In the genomic region with DNA sequence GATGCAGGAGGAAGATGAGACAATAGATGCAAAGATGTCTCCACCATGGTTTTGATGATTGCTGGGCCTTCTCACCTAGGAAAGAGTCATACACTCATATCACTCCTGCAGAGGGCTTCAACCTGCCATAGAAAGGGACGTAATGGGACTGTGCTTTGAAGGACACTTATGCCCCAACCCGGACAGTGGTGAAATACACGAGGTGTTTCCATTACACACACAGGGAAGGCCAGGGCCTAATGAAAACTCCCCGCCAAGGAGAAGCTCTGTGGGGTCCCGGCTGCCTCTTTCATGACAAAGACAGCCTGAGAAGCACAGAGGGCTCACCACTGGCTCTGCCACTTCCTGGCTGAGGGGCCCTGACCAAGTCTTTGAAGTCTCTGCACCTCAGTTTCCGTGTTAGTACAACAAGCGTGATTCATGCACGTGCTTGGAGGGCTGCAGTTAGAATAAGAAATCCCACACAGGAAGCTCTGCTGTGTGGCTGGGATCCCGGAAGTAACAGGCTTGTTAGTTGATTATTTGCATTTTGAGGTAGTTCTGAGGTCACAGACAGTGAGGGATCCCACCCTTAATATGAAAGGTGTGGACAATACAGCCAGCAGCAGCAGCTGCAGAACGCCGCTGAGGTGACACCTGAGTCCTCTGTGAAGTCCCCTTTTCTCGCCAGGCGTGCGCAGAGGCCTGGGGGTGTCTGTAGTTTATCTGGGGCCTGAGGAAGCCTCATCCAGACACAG, we compare ENCODE assay signal across 8 cellular contexts.
DNase-seq lines count a peak whose midpoint lies in the region; ATAC-seq and TF ChIP-seq lines count a peak whose summit lies in the region.

No MANE protein-coding gene starts in this region.

- ATAC-seq in GM18502 (IDR thresholded peaks at IDR 0.05; ENCODE audit: poor library complexity, unreplicated experiment) (peak; percentile 83), HG02938 (IDR thresholded peaks at IDR 0.05; ENCODE audit: unreplicated experiment) (peak; percentile 91)
- ATAC-seq in activated naive CD8-positive, alpha-beta T cell treated with anti-CD3 and anti-CD28 coated beads, Interleukin-2, amount 50 U/mL, for 24 hours = peak; percentile 93

- no peaks in the 10 kb centered on the region for H3K27me3 ChIP-seq in SU-DHL-6 (ENCODE audit: low read length)
- no peaks in the 10 kb centered on the region for H3K27me3 ChIP-seq in esophagus squamous epithelium

- no peaks in the 10 kb centered on the region for H3K36me3 ChIP-seq in SU-DHL-6 (ENCODE audit: low read length)
- H3K36me3 ChIP-seq in esophagus squamous epithelium = no peaks in the 10 kb centered on the region

- TF ChIP-seq POLR2A in esophagus squamous epithelium (IDR thresholded peaks at IDR 0.05) = no peak

- H3F3A ChIP-seq in SU-DHL-6 (ENCODE audit: insufficient read depth) = no peaks in the 10 kb centered on the region

- no peak overlapping the region for H3K4me2 ChIP-seq in SU-DHL-6 (ENCODE audit: low read depth, low read length, poor library complexity, severe bottlenecking)

- H4K20me1 ChIP-seq in SU-DHL-6 (ENCODE audit: low read depth, low read length) = no peaks in the 10 kb centered on the region

- no peak overlapping the region for H3K9ac ChIP-seq in SU-DHL-6 (ENCODE audit: low read length)

- intact Hi-C loops in esophagus squamous epithelium (cut with DNase I) = no loop called here

- H3K9me3 Mint-ChIP-seq in activated naive CD8-positive, alpha-beta T cell treated with anti-CD3 and anti-CD28 coated beads, Interleukin-2, amount 50 U/mL, for 24 hours = no peaks in the 10 kb centered on the region
- H3K9me3 Mint-ChIP-seq in chondrocyte (ENCODE audit: low read depth) = no peaks in the 10 kb centered on the region

- H3K9me3 ChIP-seq in SU-DHL-6 (ENCODE audit: insufficient read depth, low read length) (no peaks in the 10 kb centered on the region), esophagus squamous epithelium (no peaks in the 10 kb centered on the region)

- peak overlapping the region; percentile 33 for H3K4me3 Mint-ChIP-seq in activated naive CD8-positive, alpha-beta T cell treated with anti-CD3 and anti-CD28 coated beads, Interleukin-2, amount 50 U/mL, for 24 hours
- no peak overlapping the region for H3K4me3 Mint-ChIP-seq in chondrocyte (ENCODE audit: unreplicated experiment)

- no peaks in the 10 kb centered on the region for H3K9me2 ChIP-seq in SU-DHL-6 (replicated peaks; ENCODE audit: insufficient read depth, low read length)

- H3K27ac Mint-ChIP-seq in activated naive CD8-positive, alpha-beta T cell treated with anti-CD3 and anti-CD28 coated beads, Interleukin-2, amount 50 U/mL, for 24 hours = peak overlapping the region; percentile 82
- no peak overlapping the region for H3K27ac Mint-ChIP-seq in chondrocyte (ENCODE audit: unreplicated experiment)

- no peaks in the 10 kb centered on the region for H3K27me3 Mint-ChIP-seq in activated naive CD8-positive, alpha-beta T cell treated with anti-CD3 and anti-CD28 coated beads, Interleukin-2, amount 50 U/mL, for 24 hours
- H3K27me3 Mint-ChIP-seq in chondrocyte (ENCODE audit: low read depth) = no peaks in the 10 kb centered on the region

- H3K27ac ChIP-seq in SU-DHL-6 (ENCODE audit: low read depth, low read length) (no peak overlapping the region), esophagus squamous epithelium (no peak overlapping the region)

- peaks cover 48% of the 10 kb centered on the region for H3K4me1 Mint-ChIP-seq in activated naive CD8-positive, alpha-beta T cell treated with anti-CD3 and anti-CD28 coated beads, Interleukin-2, amount 50 U/mL, for 24 hours
- no peaks in the 10 kb centered on the region for H3K4me1 Mint-ChIP-seq in chondrocyte (ENCODE audit: low read depth)

- H3K79me2 ChIP-seq in SU-DHL-6 (ENCODE audit: insufficient read depth, low read length) = no peaks in the 10 kb centered on the region

- peak; percentile 72 for DNase-seq in activated naive CD8-positive, alpha-beta T cell treated with anti-CD3 and anti-CD28 coated beads, Interleukin-2, amount 50 U/mL, for 24 hours
- peak; percentile 53 to 54 for DNase-seq in stimulated activated CD8-positive, alpha-beta memory T cell treated with anti-CD3 and anti-CD28 coated beads, Interleukin-15, amount 100 ng/mL, for 4 hours (ENCODE audit: low read depth in 2 of 2)
- DNase-seq in esophagus squamous epithelium (lab: John Stamatoyannopoulos, UW) = no peak
- DNase-seq in chondrocyte (ENCODE audit: low spot score) = no peak
- no peak for DNase-seq in AG08395 (ENCODE audit: low spot score)

- peak overlapping the region; percentile 92 for H2AFZ ChIP-seq in SU-DHL-6 (ENCODE audit: low read depth, low read length, severe bottlenecking)

- no peaks in the 10 kb centered on the region for H3K36me3 Mint-ChIP-seq in activated naive CD8-positive, alpha-beta T cell treated with anti-CD3 and anti-CD28 coated beads, Interleukin-2, amount 50 U/mL, for 24 hours (ENCODE audit: low read depth)
- no peaks in the 10 kb centered on the region for H3K36me3 Mint-ChIP-seq in chondrocyte (ENCODE audit: low read depth)

- TF ChIP-seq CTCF in SU-DHL-6 (IDR thresholded peaks at IDR 0.05; ENCODE audit: insufficient read depth, low read length, poor library complexity, severe bottlenecking) = no peak
- TF ChIP-seq CTCF in esophagus squamous epithelium (IDR thresholded peaks at IDR 0.05) = no peak
- TF ChIP-seq CTCF in chondrocyte (IDR thresholded peaks at IDR 0.05) = no peak

- WGBS in esophagus squamous epithelium, 2 donors = 71 to 88% methylated on average over 11 to 12 of the region's 14 CpGs

- H3K4me3 ChIP-seq in SU-DHL-6 (ENCODE audit: insufficient read depth, low read length, poor library complexity, severe bottlenecking) = no peak overlapping the region
- no peak overlapping the region for H3K4me3 ChIP-seq in esophagus squamous epithelium

- no peaks in the 10 kb centered on the region for H3K4me1 ChIP-seq in esophagus squamous epithelium

Comparison
In these comparisons a context has a peak if more than half of its experiments do, and no peak if none do; other contexts are left out.
1. DNase-seq: peak in activated naive CD8-positive, alpha-beta T cell treated with anti-CD3 and anti-CD28 coated beads, Interleukin-2, amount 50 U/mL, for 24 hours (single experiment) and stimulated activated CD8-positive, alpha-beta memory T cell treated with anti-CD3 and anti-CD28 coated beads, Interleukin-15, amount 100 ng/mL, for 4 hours (2 of 2); none in esophagus squamous epithelium (single experiment), chondrocyte (single experiment) and AG08395 (single experiment).
2. Peak in every context shown above with its lines, with median percentiles within 50 percentile points of each other: ATAC-seq.